8 cellular contexts compared by ENCODE assay signal in genomic region chr17:19513897-19514488, GRCh38. TPM values are rescaled to one million over a fixed set of nuclear protein-coding genes. Genes with fewer than 3 reads are reported as not detected.
DNase-seq lines count a peak whose midpoint lies in the region; TF ChIP-seq lines count a peak whose summit lies in the region.

No MANE protein-coding gene starts in this region.

- H3K36me3 Mint-ChIP-seq in neural crest cell (ENCODE audit: low read depth) = no peaks in the 10 kb centered on the region

- no peak overlapping the region for H3K4me3 ChIP-seq in fibroblast of pulmonary artery (replicated peaks; ENCODE audit: low read depth, low read length)

- peak overlapping the region; percentile 36 for H3K4me3 Mint-ChIP-seq in neural crest cell

- TF ChIP-seq CTCF in fibroblast of pulmonary artery (IDR thresholded peaks at IDR 0.05; ENCODE audit: low read length, missing control alignments) (peak; percentile 85), neural crest cell (conservative IDR thresholded peaks at IDR 0.05) (peak; percentile 96)

- H3K9me3 Mint-ChIP-seq in neural crest cell = no peaks in the 10 kb centered on the region

- H3K27ac Mint-ChIP-seq in neural crest cell (ENCODE audit: unreplicated experiment) = no peak overlapping the region

- no peaks in the 10 kb centered on the region for H3K4me1 Mint-ChIP-seq in neural crest cell

- DNase-seq in COLO829 (ENCODE audit: low spot score) (peak; percentile 47), HUDEP-2 (lab: John Stamatoyannopoulos, UW; ENCODE audit: unreplicated experiment in 76 of 76) (peak in 47 of 76 experiments; percentile 1 to 59 (median 26)), RKO (ENCODE audit: low spot score) (peak; percentile 77), fibroblast of pulmonary artery (ENCODE audit: low read depth) (peak; percentile 77), neural crest cell (ENCODE audit: low read depth, low spot score) (peak; percentile 71), superior temporal gyrus (ENCODE audit: extremely low spot score) (peak; percentile 91), GM19238 (ENCODE audit: insufficient read length, low spot score) (no peak)
- DNase-seq in activated T-helper 1 cell treated with anti-CD3 and anti-CD28 coated beads, Interleukin-2, amount 50 U/mL, for 16 hours (ENCODE audit: low read depth in 1 of 2, low spot score in 1 of 2) = peak; percentile 44 to 45

- no peaks in the 10 kb centered on the region for H3K27me3 Mint-ChIP-seq in neural crest cell (ENCODE audit: low read depth)

RNA-seq across cellular contexts. Expression of gene SLC47A1, which starts 19.7 kb away (rescaled TPM):
- 4.1 and 4.3 TPM in 2 replicates for total RNA-seq in neural crest cell
